Comparison of ENCODE assay signal across 9 cellular contexts in genomic region chr3:37862219-37862711, GRCh38. TPM values are rescaled to one million over a fixed set of nuclear protein-coding genes. Genes with fewer than 3 reads are reported as not detected.
DNase-seq lines count a peak whose midpoint lies in the region; ATAC-seq and TF ChIP-seq lines count a peak whose summit lies in the region.
"Had no signal": no experiment of that assay in that cellular context is flagged by ENCODE, and none has a peak within 500 bp of the region (broad histone marks: within the 10 kb centered on the region; RNA-seq: fewer than 3 reads in every experiment).

No MANE protein-coding gene starts in this region.

- H3K79me2 ChIP-seq in MM.1S (ENCODE audit: low read length), result no peaks in the 10 kb centered on the region

- H3K27ac Mint-ChIP-seq in CD4-positive, alpha-beta memory T cell, result peak overlapping the region in 5 of 7 donors; percentile 58 to 82 (median 77)
- peak overlapping the region; percentile 47 for H3K27ac Mint-ChIP-seq in activated naive CD8-positive, alpha-beta T cell
- H3K27ac Mint-ChIP-seq in progenitor cell of endocrine pancreas, result peak overlapping the region; percentile 97
- no peak overlapping the region for H3K27ac Mint-ChIP-seq in effector memory CD8-positive, alpha-beta T cell

- no peaks in the 10 kb centered on the region for H3K9me2 ChIP-seq in MM.1S (replicated peaks; ENCODE audit: insufficient read depth, low read length)

- peaks cover 13% of the 10 kb centered on the region for H3K4me1 ChIP-seq in CD4-positive, alpha-beta memory T cell (ENCODE audit: insufficient read depth, low read length)
- peaks cover 4% of the 10 kb centered on the region; the same call in 1 of the 2 replicates for H3K4me1 ChIP-seq in MM.1S (ENCODE audit: low read length)
- peaks cover 60% of the 10 kb centered on the region for H3K4me1 ChIP-seq in left ventricle myocardium inferior

- intact Hi-C loops in CD4-positive, alpha-beta memory T cell (cut with micrococcal nuclease), result no loop called here
- intact Hi-C loops in left ventricle myocardium inferior (cut with micrococcal nuclease), result no loop called here

- H3K4me3 Mint-ChIP-seq in CD4-positive, alpha-beta memory T cell, result peak overlapping the region; percentile 73 to 90 (median 86)
- H3K4me3 Mint-ChIP-seq in activated naive CD8-positive, alpha-beta T cell, result peak overlapping the region; percentile 88
- H3K4me3 Mint-ChIP-seq in progenitor cell of endocrine pancreas (ENCODE audit: low read depth), result peak overlapping the region; percentile 94
- H3K4me3 Mint-ChIP-seq in effector memory CD8-positive, alpha-beta T cell, result peak overlapping the region in 1 of 2 donors; percentile 40

- no peak overlapping the region for H3K9ac ChIP-seq in MM.1S (ENCODE audit: low read length)

- no peaks in the 10 kb centered on the region for H3K27me3 ChIP-seq in CD4-positive, alpha-beta memory T cell (ENCODE audit: insufficient read depth, low read length)
- H3K27me3 ChIP-seq in MM.1S (replicated peaks; ENCODE audit: insufficient read depth, low read length), result no peaks in the 10 kb centered on the region
- no peaks in the 10 kb centered on the region for H3K27me3 ChIP-seq in left ventricle myocardium inferior (ENCODE audit: low read depth)

- no peaks in the 10 kb centered on the region for H3K36me3 ChIP-seq in CD4-positive, alpha-beta memory T cell (ENCODE audit: insufficient read depth, low read length)
- H3K36me3 ChIP-seq in MM.1S (replicated peaks; ENCODE audit: insufficient read depth, low read length) (no peaks in the 10 kb centered on the region), left ventricle myocardium inferior (no peaks in the 10 kb centered on the region)

- CTCF ChIA-PET in CD4-positive, alpha-beta memory T cell (lab: Charles Lee; ENCODE audit: partially characterized antibody), result no interaction called here

- peak overlapping the region; percentile 52; the same call in 1 of the 2 replicates for H2AFZ ChIP-seq in MM.1S (ENCODE audit: low read length)

- H3K4me3 ChIP-seq in CD4-positive, alpha-beta memory T cell (ENCODE audit: low read length in 2 of 2), result no peak overlapping the region
- peak overlapping the region; percentile 48; the same call in 1 of the 2 replicates for H3K4me3 ChIP-seq in MM.1S (ENCODE audit: low read length)
- H3K4me3 ChIP-seq in left ventricle myocardium inferior, result peak overlapping the region; percentile 82

- H3K9me3 Mint-ChIP-seq in CD4-positive, alpha-beta memory T cell, result no peaks in the 10 kb centered on the region
- H3K9me3 Mint-ChIP-seq in activated naive CD8-positive, alpha-beta T cell (ENCODE audit: low read depth), result no peaks in the 10 kb centered on the region
- H3K9me3 Mint-ChIP-seq in progenitor cell of endocrine pancreas (ENCODE audit: low read depth), result peaks cover 2% of the 10 kb centered on the region
- no peaks in the 10 kb centered on the region for H3K9me3 Mint-ChIP-seq in effector memory CD8-positive, alpha-beta T cell

- peaks cover 10 to 23% (median 16%) of the 10 kb centered on the region in 4 donors for H3K4me1 Mint-ChIP-seq in CD4-positive, alpha-beta memory T cell
- peaks cover 19% of the 10 kb centered on the region for H3K4me1 Mint-ChIP-seq in activated naive CD8-positive, alpha-beta T cell (ENCODE audit: low read depth)
- H3K4me1 Mint-ChIP-seq in progenitor cell of endocrine pancreas (ENCODE audit: low read depth), result peaks cover 31% of the 10 kb centered on the region
- peaks cover 6 to 10% of the 10 kb centered on the region in 2 donors for H3K4me1 Mint-ChIP-seq in effector memory CD8-positive, alpha-beta T cell (ENCODE audit: low read depth in 2 of 2)

- ATAC-seq in effector memory CD8-positive, alpha-beta T cell (replicated peaks), result no peak
- ATAC-seq in GM21381 (IDR thresholded peaks at IDR 0.05; ENCODE audit: unreplicated experiment), result no peak

- H3K36me3 Mint-ChIP-seq in CD4-positive, alpha-beta memory T cell, result no peaks in the 10 kb centered on the region
- no peaks in the 10 kb centered on the region for H3K36me3 Mint-ChIP-seq in activated naive CD8-positive, alpha-beta T cell
- H3K36me3 Mint-ChIP-seq in progenitor cell of endocrine pancreas (ENCODE audit: insufficient read depth), result peaks cover 5% of the 10 kb centered on the region
- H3K36me3 Mint-ChIP-seq in effector memory CD8-positive, alpha-beta T cell (ENCODE audit: insufficient read depth), result no peaks in the 10 kb centered on the region

- H3K4me2 ChIP-seq in MM.1S (ENCODE audit: low read depth, low read length), result peak overlapping the region; percentile 67

- no peak for TF ChIP-seq CTCF in MM.1S (IDR thresholded peaks at IDR 0.05; ENCODE audit: low read length)
- TF ChIP-seq CTCF in left ventricle myocardium inferior (IDR thresholded peaks at IDR 0.05; ENCODE audit: borderline replicate concordance), result no peak
- no peak for TF ChIP-seq CTCF in progenitor cell of endocrine pancreas (IDR thresholded peaks at IDR 0.05; ENCODE audit: unreplicated experiment)

- no peaks in the 10 kb centered on the region for H4K20me1 ChIP-seq in MM.1S (ENCODE audit: insufficient read depth, low read length)

- peak in 3 of 5 donors; percentile 13 to 22 (median 17) for DNase-seq in CD4-positive, alpha-beta memory T cell
- DNase-seq in MM.1S (no peak), left ventricle myocardium inferior (peak; percentile 58), progenitor cell of endocrine pancreas (ENCODE audit: low spot score, unreplicated experiment) (peak; percentile 23), OCI-M2 (lab: John Stamatoyannopoulos, UW; ENCODE audit: unreplicated experiment) (no peak)
- no peak for DNase-seq in effector memory CD8-positive, alpha-beta T cell

- POLR2A ChIA-PET in CD4-positive, alpha-beta memory T cell (lab: Charles Lee; ENCODE audit: partially characterized antibody), result no interaction called here

- H3F3A ChIP-seq in MM.1S (ENCODE audit: insufficient read depth, low read length), result no peaks in the 10 kb centered on the region

- H3K27ac ChIP-seq in CD4-positive, alpha-beta memory T cell (ENCODE audit: low read depth, low read length), result no peak overlapping the region
- no peak overlapping the region for H3K27ac ChIP-seq in MM.1S (ENCODE audit: low read length)
- H3K27ac ChIP-seq in left ventricle myocardium inferior (replicated peaks), result peak overlapping the region; percentile 90
- H3K27ac ChIP-seq: HL-60 had no signal

- no peaks in the 10 kb centered on the region for H3K9me3 ChIP-seq in CD4-positive, alpha-beta memory T cell (ENCODE audit: control insufficient read depth in 1 of 2, low read length in 2 of 2)
- no peaks in the 10 kb centered on the region for H3K9me3 ChIP-seq in MM.1S (replicated peaks; ENCODE audit: insufficient read depth, low read length)
- peaks cover 2% of the 10 kb centered on the region for H3K9me3 ChIP-seq in left ventricle myocardium inferior (replicated peaks)

- H3K27me3 Mint-ChIP-seq in CD4-positive, alpha-beta memory T cell, result peaks cover 7 to 23% of the 10 kb centered on the region in 2 donors
- H3K27me3 Mint-ChIP-seq in activated naive CD8-positive, alpha-beta T cell, result no peaks in the 10 kb centered on the region
- peaks cover 5% of the 10 kb centered on the region for H3K27me3 Mint-ChIP-seq in progenitor cell of endocrine pancreas
- H3K27me3 Mint-ChIP-seq in effector memory CD8-positive, alpha-beta T cell, result peaks cover 34 to 46% of the 10 kb centered on the region in 2 donors

RNA-seq across cellular contexts. Expression of gene CTDSPL, which starts 0.6 kb away (rescaled TPM):
- under 1 TPM; 0.61 to 0.73 TPM for total RNA-seq in CD4-positive, alpha-beta memory T cell
- polyA plus RNA-seq in CD4-positive, alpha-beta memory T cell, result under 1 TPM in 1 of 2 donors, not detected in 1; 0.08 TPM
- total RNA-seq in left ventricle myocardium inferior (56.3 TPM), progenitor cell of endocrine pancreas (53.3 and 55.3 TPM in 2 replicates)

Comparison
In these comparisons a context has a peak if more than half of its experiments do, and no peak if none do; other contexts are left out.
1. DNase-seq: peak in CD4-positive, alpha-beta memory T cell (3 of 5), left ventricle myocardium inferior (single experiment) and progenitor cell of endocrine pancreas (single experiment); none in MM.1S (single experiment), OCI-M2 (single experiment) and effector memory CD8-positive, alpha-beta T cell (0 of 3).
2. H3K4me3 ChIP-seq: peak in MM.1S (single experiment) and left ventricle myocardium inferior (single experiment); none in CD4-positive, alpha-beta memory T cell (0 of 2).
3. H3K27ac Mint-ChIP-seq: peak in CD4-positive, alpha-beta memory T cell (5 of 7), activated naive CD8-positive, alpha-beta T cell (single experiment) and progenitor cell of endocrine pancreas (single experiment); none in effector memory CD8-positive, alpha-beta T cell (0 of 2).
4. RNA of gene CTDSPL, which starts 0.6 kb away (total RNA-seq): 56.3 TPM in left ventricle myocardium inferior (single experiment) and 53.3 to 55.3 TPM in progenitor cell of endocrine pancreas; 0.61 to 0.73 TPM in CD4-positive, alpha-beta memory T cell; every median in the first group is over 10 times any median in the second.